In genomic region chr14:104211741-104212140, GRCh38 we compare ENCODE assay signal across 24 cellular contexts.
"Had no signal": no experiment of that assay in that cellular context is flagged by ENCODE, and none has a peak within 500 bp of the region (broad histone marks: within the 10 kb centered on the region; RNA-seq: fewer than 3 reads in every experiment).

No MANE protein-coding gene starts in this region.

- DNase-seq: head of caudate nucleus; hippocampal formation; mammary epithelial cell; mesenchymal stem cell; naive thymus-derived CD8-positive, alpha-beta T cell; stimulated activated CD4-positive, alpha-beta T cell treated with anti-CD3 and anti-CD28 coated beads, Interleukin-4, amount 100 ng/mL, for 24 hours; stimulated activated naive CD4-positive, alpha-beta T cell; tibial artery; trophoblast cell; upper lobe of right lung had no signal

- H3K9me3 Mint-ChIP-seq: naive thymus-derived CD8-positive, alpha-beta T cell; nephron; neural crest cell; stimulated activated effector memory CD8-positive, alpha-beta T cell treated with anti-CD3 and anti-CD28 coated beads, Interleukin-12 subunit alpha, Interleukin-12 subunit beta, amount 100 ng/mL, for 72 hours; stimulated activated naive CD8-positive, alpha-beta T cell treated with anti-CD3 and anti-CD28 coated beads, Interleukin-15, Interleukin-2, amounts not matched to agents 100 ng/mL and 50 ng/mL, for 24 hours had no signal

- H3K36me3 ChIP-seq: lower lobe of right lung, ovary, right atrium auricular region, suprapubic skin, thoracic aorta, tibial artery, upper lobe of right lung had no signal

- H3K27me3 Mint-ChIP-seq: stimulated activated naive CD8-positive, alpha-beta T cell treated with anti-CD3 and anti-CD28 coated beads, Interleukin-15, Interleukin-2, amounts not matched to agents 100 ng/mL and 50 ng/mL, for 24 hours had no signal

- H3K27ac ChIP-seq: lower lobe of right lung, ovary, right atrium auricular region, skin epidermis, suprapubic skin, thoracic aorta, tibial artery, upper lobe of right lung had no signal

- FAIRE-seq: keratinocyte, urothelium cell line had no signal

- H3K4me1 Mint-ChIP-seq: stimulated activated effector memory CD8-positive, alpha-beta T cell treated with anti-CD3 and anti-CD28 coated beads, Interleukin-12 subunit alpha, Interleukin-12 subunit beta, amount 100 ng/mL, for 72 hours had no signal

- H3K36me3 Mint-ChIP-seq: naive thymus-derived CD8-positive, alpha-beta T cell; stimulated activated effector memory CD8-positive, alpha-beta T cell treated with anti-CD3 and anti-CD28 coated beads, Interleukin-12 subunit alpha, Interleukin-12 subunit beta, amount 100 ng/mL, for 72 hours had no signal

- H3K4me3 ChIP-seq: lower lobe of right lung, ovary, right atrium auricular region, skin epidermis, suprapubic skin, thoracic aorta, tibial artery, upper lobe of right lung had no signal

- H3K4me3 Mint-ChIP-seq: naive thymus-derived CD8-positive, alpha-beta T cell; nephron; neural crest cell; stimulated activated effector memory CD8-positive, alpha-beta T cell treated with anti-CD3 and anti-CD28 coated beads, Interleukin-12 subunit alpha, Interleukin-12 subunit beta, amount 100 ng/mL, for 72 hours; stimulated activated naive CD8-positive, alpha-beta T cell treated with anti-CD3 and anti-CD28 coated beads, Interleukin-15, Interleukin-2, amounts not matched to agents 100 ng/mL and 50 ng/mL, for 24 hours had no signal

- H3K27ac Mint-ChIP-seq: naive thymus-derived CD8-positive, alpha-beta T cell; progenitor cell of endocrine pancreas; stimulated activated effector memory CD8-positive, alpha-beta T cell treated with anti-CD3 and anti-CD28 coated beads, Interleukin-12 subunit alpha, Interleukin-12 subunit beta, amount 100 ng/mL, for 72 hours; stimulated activated naive CD8-positive, alpha-beta T cell treated with anti-CD3 and anti-CD28 coated beads, Interleukin-15, Interleukin-2, amounts not matched to agents 100 ng/mL and 50 ng/mL, for 24 hours had no signal

- ATAC-seq: naive thymus-derived CD8-positive, alpha-beta T cell; sciatic nerve; upper lobe of right lung had no signal

- H3K4me1 ChIP-seq: lower lobe of right lung, right atrium auricular region, suprapubic skin, tibial artery, upper lobe of right lung had no signal

- H3K9me3 ChIP-seq: lower lobe of right lung, ovary, right atrium auricular region, suprapubic skin, thoracic aorta, upper lobe of right lung had no signal

- H3K27me3 ChIP-seq: ovary, right atrium auricular region, upper lobe of right lung had no signal
